Comparison of ENCODE assay signal across 18 cellular contexts in genomic region chr20:34023937-34024732, GRCh38. TPM values are rescaled to one million over a fixed set of nuclear protein-coding genes. Genes with fewer than 3 reads are reported as not detected.
DNase-seq lines count a peak whose midpoint lies in the region; ATAC-seq and TF ChIP-seq lines count a peak whose summit lies in the region.
"Had no signal": no experiment of that assay in that cellular context is flagged by ENCODE, and none has a peak within 500 bp of the region (broad histone marks: within the 10 kb centered on the region; RNA-seq: fewer than 3 reads in every experiment).

No MANE protein-coding gene starts in this region.

- DNase-seq in NCI-H2171 treated with DMSO at 0.1 percent for 48 hours (lab: John Stamatoyannopoulos, UW) (peak; percentile 44), NCI-H2171 (lab: John Stamatoyannopoulos, UW) (no peak), NCI-H146 (lab: John Stamatoyannopoulos, UW) (peak; percentile 41), endodermal cell (no peak), gastrocnemius medialis (peak in 1 of 2 donors; percentile 27), right cardiac atrium (no peak), T-helper 2 cell (no peak), NCI-H2081 treated with DMSO at 0.1 percent for 48 hours (lab: John Stamatoyannopoulos, UW) (no peak)
- DNase-seq: activated CD4-positive, CD25-positive, alpha-beta regulatory T cell treated with anti-CD3 and anti-CD28 coated beads, Interleukin-2, amount 50 U/mL, for 72 hours; activated T-cell treated with anti-CD3 and anti-CD28 coated beads, Interleukin-2, amount 50 U/mL, for 1 hour; Calu3; kidney; midbrain; NCI-H1105; stimulated activated CD4-positive, alpha-beta T cell treated with anti-CD3 and anti-CD28 coated beads, Interleukin-1b, Interleukin-23, amount 100 ng/mL, for 48 hours; T-helper 1 cell had no signal

- H3K9ac ChIP-seq in endodermal cell (ENCODE audit: extremely low read depth, low read length, poor library complexity, severe bottlenecking): no peak overlapping the region

- no peak for TF ChIP-seq POLR2A in gastrocnemius medialis (IDR thresholded peaks at IDR 0.05)

- ATAC-seq in gastrocnemius medialis (peak; percentile 53 to 71), right cardiac atrium (no peak)

- H3K27me3 Mint-ChIP-seq in endodermal cell (ENCODE audit: insufficient read depth): no peaks in the 10 kb centered on the region

- peak overlapping the region; percentile 41 for H3K27ac Mint-ChIP-seq in endodermal cell

- TF ChIP-seq CTCF in endodermal cell (conservative IDR thresholded peaks at IDR 0.05) (no peak), gastrocnemius medialis (IDR thresholded peaks at IDR 0.05 in 4 of 5, conservative IDR thresholded peaks at IDR 0.05 in 1 of 5) (no peak)

- H3K9me3 ChIP-seq in endodermal cell (ENCODE audit: control insufficient read depth, low read length) (no peaks in the 10 kb centered on the region), gastrocnemius medialis (no peaks in the 10 kb centered on the region), right cardiac atrium (ENCODE audit: control insufficient read depth, low read length) (no peaks in the 10 kb centered on the region)
- H3K9me3 ChIP-seq: tibial nerve had no signal

- H3K9me3 Mint-ChIP-seq in endodermal cell: peaks cover 7% of the 10 kb centered on the region

- peaks cover 15% of the 10 kb centered on the region for H3K36me3 Mint-ChIP-seq in endodermal cell (ENCODE audit: low read depth)

- WGBS in endodermal cell (ENCODE audit: insufficient coverage in 1 of 2, insufficient read length in 1 of 2), 2 experiments: 72 to 87% methylated on average over 5 to 8 of the region's 8 CpGs
- WGBS in right cardiac atrium: 68% methylated on average over 8 of the region's 8 CpGs

- H3K27ac ChIP-seq in endodermal cell (ENCODE audit: low read depth, low read length) (no peak overlapping the region), gastrocnemius medialis (peak overlapping the region; percentile 66 to 77 (median 70)), right cardiac atrium (ENCODE audit: low read length) (no peak overlapping the region)
- H3K27ac ChIP-seq: epithelial cell of prostate, tibial nerve had no signal

- H3K4me1 ChIP-seq in endodermal cell (ENCODE audit: control insufficient read depth, insufficient read depth, low read length): peaks cover 21% of the 10 kb centered on the region
- peaks cover 52 to 64% of the 10 kb centered on the region in 2 donors for H3K4me1 ChIP-seq in gastrocnemius medialis
- peaks cover 30% of the 10 kb centered on the region for H3K4me1 ChIP-seq in right cardiac atrium (ENCODE audit: control insufficient read depth, insufficient read depth, low read length)

- H3K4me3 Mint-ChIP-seq in endodermal cell: peak overlapping the region; percentile 5

- peak overlapping the region; percentile 63 for H3K4me3 ChIP-seq in endodermal cell (ENCODE audit: low read length)
- no peak overlapping the region for H3K4me3 ChIP-seq in gastrocnemius medialis
- no peak overlapping the region for H3K4me3 ChIP-seq in right cardiac atrium (ENCODE audit: low read length)
- H3K4me3 ChIP-seq: tibial nerve had no signal

- H3K4me1 Mint-ChIP-seq in endodermal cell: peaks cover 50% of the 10 kb centered on the region

- no peaks in the 10 kb centered on the region for H3K27me3 ChIP-seq in endodermal cell (ENCODE audit: control insufficient read depth, insufficient read depth, low read length, poor library complexity, severe bottlenecking)
- no peaks in the 10 kb centered on the region for H3K27me3 ChIP-seq in gastrocnemius medialis
- H3K27me3 ChIP-seq in right cardiac atrium (ENCODE audit: control insufficient read depth, insufficient read depth): no peaks in the 10 kb centered on the region
- H3K27me3 ChIP-seq: tibial nerve had no signal

- intact Hi-C loops in gastrocnemius medialis (cut with DNase I; ENCODE audit: low total_unique reads): no loop called here
- intact Hi-C loops in right cardiac atrium (cut with DNase I): no loop called here

- H3K36me3 ChIP-seq in endodermal cell (ENCODE audit: control insufficient read depth, insufficient read depth, low read length): no peaks in the 10 kb centered on the region
- no peaks in the 10 kb centered on the region for H3K36me3 ChIP-seq in gastrocnemius medialis
- H3K36me3 ChIP-seq: tibial nerve had no signal

- in situ Hi-C loops in gastrocnemius medialis (cut with MboI; ENCODE audit: low sequenced_read_pairs in 4 of 4): no loop called here

RNA-seq across cellular contexts. Expression of gene RALY, which starts 30.4 kb away (rescaled TPM):
- total RNA-seq in endodermal cell: 100 to 1,000 TPM; 136 to 182 TPM
- polyA plus RNA-seq in endodermal cell (2013, experiment 1 of 2): 164 TPM
- 145 TPM for polyA plus RNA-seq in endodermal cell (2013, experiment 2 of 2)
- total RNA-seq in gastrocnemius medialis: 100 to 1,000 TPM in 2 of 4 donors, 10 to 100 TPM in 2; 69.0 to 119 (median 93.1) TPM
- total RNA-seq in right cardiac atrium: 100 to 1,000 TPM in 3 of 4 donors, 10 to 100 TPM in 1; 98.6 to 136 (median 110) TPM
- polyA plus RNA-seq in right cardiac atrium: 137 TPM

Comparison
In these comparisons a context has a peak if more than half of its experiments do, and no peak if none do; other contexts are left out.
1. DNase-seq: peak in NCI-H2171 treated with DMSO at 0.1 percent for 48 hours (single experiment) and NCI-H146 (single experiment); none in NCI-H2171 (single experiment), endodermal cell (single experiment), right cardiac atrium (0 of 3), T-helper 2 cell (0 of 5) and NCI-H2081 treated with DMSO at 0.1 percent for 48 hours (single experiment).
2. H3K27ac ChIP-seq: peak in gastrocnemius medialis (4 of 4); none in endodermal cell (single experiment) and right cardiac atrium (single experiment).
3. ATAC-seq: peak in gastrocnemius medialis (2 of 2); none in right cardiac atrium (0 of 2).